ENCODE assay signal across 8 cellular contexts in genomic region chr1:226674892-226675719, GRCh38.
DNase-seq lines count a peak whose midpoint lies in the region; ATAC-seq, FAIRE-seq and TF ChIP-seq lines count a peak whose summit lies in the region.

No MANE protein-coding gene starts in this region.

- H3K9me3 ChIP-seq in mononuclear cell (ENCODE audit: low read depth, low read length) (no peaks in the 10 kb centered on the region), tibial artery (no peaks in the 10 kb centered on the region)

- TF ChIP-seq POLR2A in Raji (IDR thresholded peaks at IDR 0.05; ENCODE audit: insufficient read depth, low read depth, low read length): peak; percentile 14; the same call in 1 of the 2 replicates

- H3K27me3 ChIP-seq in mononuclear cell (ENCODE audit: insufficient read depth, low read length) (no peaks in the 10 kb centered on the region), tibial artery (no peaks in the 10 kb centered on the region)

- peak overlapping the region; percentile 93 to 96 for H3K27ac ChIP-seq in tibial artery

- TF ChIP-seq CTCF in tibial artery (IDR thresholded peaks at IDR 0.05): no peak

- no peaks in the 10 kb centered on the region for H3K36me3 ChIP-seq in tibial artery

- peak overlapping the region; percentile 26 for H3K4me3 ChIP-seq in mononuclear cell (ENCODE audit: low read length)
- no peak overlapping the region for H3K4me3 ChIP-seq in tibial artery

- peak; percentile 37 for DNase-seq in activated naive CD8-positive, alpha-beta T cell treated with anti-CD3 and anti-CD28 coated beads, Interleukin-2, amount 50 U/mL, for 16 hours (ENCODE audit: low read depth, low spot score)
- DNase-seq in tibial artery: peak; percentile 73 to 76
- no peak for DNase-seq in urothelium cell line (ENCODE audit: low spot score)
- DNase-seq in AG08396 (ENCODE audit: low spot score): no peak

- intact Hi-C loops in tibial artery (cut with DNase I; ENCODE audit: low total_unique reads): loop anchor here (5.0 kb wide), 1 partner anchor 62 kb away; the partner anchor contains the start of gene ITPKB

- peak; percentile 60 for ATAC-seq in GM18519 (IDR thresholded peaks at IDR 0.05; ENCODE audit: low FRiP score, unreplicated experiment)
- peak; percentile 65 for ATAC-seq in HG02870 (IDR thresholded peaks at IDR 0.05; ENCODE audit: unreplicated experiment)

- H3K4me1 ChIP-seq in mononuclear cell (ENCODE audit: insufficient read depth, low read length): peaks cover 93% of the 10 kb centered on the region
- peaks cover 4 to 59% (median 29%) of the 10 kb centered on the region in 4 donors for H3K4me1 ChIP-seq in tibial artery

- no peak for FAIRE-seq in urothelium cell line (lab: Jason Lieb, UNC)

Comparison
In these comparisons a context has a peak if more than half of its experiments do, and no peak if none do; other contexts are left out.
1. DNase-seq: peak in activated naive CD8-positive, alpha-beta T cell treated with anti-CD3 and anti-CD28 coated beads, Interleukin-2, amount 50 U/mL, for 16 hours (single experiment) and tibial artery (2 of 2); none in urothelium cell line (single experiment) and AG08396 (single experiment).